Comparison of ENCODE assay signal across 1 cellular context in the genomic region with DNA sequence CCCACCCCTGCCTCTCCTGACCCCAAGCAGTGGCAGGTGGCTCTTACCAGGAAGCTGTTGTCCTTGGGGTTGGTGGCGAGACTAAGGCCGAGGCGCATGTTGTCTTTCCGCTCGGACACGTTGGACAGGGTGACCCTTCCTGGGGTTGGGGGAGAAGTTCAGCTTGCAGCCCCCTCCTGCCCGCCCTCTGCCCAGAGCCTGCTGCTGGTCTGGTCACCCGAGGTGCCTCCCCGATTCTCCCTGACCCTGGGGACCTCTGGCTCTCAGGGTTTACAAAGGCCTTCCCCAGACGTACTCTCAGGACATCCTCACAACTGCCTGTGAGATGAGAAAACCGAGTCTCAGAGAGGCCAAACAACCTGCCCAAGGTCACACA.
TF ChIP-seq lines count a peak whose summit lies in the region.

No MANE protein-coding gene starts in this region.

TF ChIP-seq in SK-N-SH, 30 proteins besides CTCF, POLR2A, EP300 and RAD21:
- TF ChIP-seq GATA2 (CRISPR knock-in tag; IDR thresholded peaks at IDR 0.05) (no peak), FOSL2 (IDR thresholded peaks at IDR 0.05; ENCODE audit: borderline replicate concordance, low read depth) (no peak), MXI1 (IDR thresholded peaks at IDR 0.05; ENCODE audit: low read depth, low read length) (no peak), TEAD4 (IDR thresholded peaks at IDR 0.05; ENCODE audit: borderline replicate concordance, insufficient read depth) (no peak), NRF1 (IDR thresholded peaks at IDR 0.05; ENCODE audit: low read depth, low read length) (no peak), POLR2AphosphoS5 (IDR thresholded peaks at IDR 0.05; ENCODE audit: low read depth, low read length) (no peak)
TF ChIP-seq in SK-N-SH: peak in this region for 0.
